32 cellular contexts compared by ENCODE assay signal in the genomic region with DNA sequence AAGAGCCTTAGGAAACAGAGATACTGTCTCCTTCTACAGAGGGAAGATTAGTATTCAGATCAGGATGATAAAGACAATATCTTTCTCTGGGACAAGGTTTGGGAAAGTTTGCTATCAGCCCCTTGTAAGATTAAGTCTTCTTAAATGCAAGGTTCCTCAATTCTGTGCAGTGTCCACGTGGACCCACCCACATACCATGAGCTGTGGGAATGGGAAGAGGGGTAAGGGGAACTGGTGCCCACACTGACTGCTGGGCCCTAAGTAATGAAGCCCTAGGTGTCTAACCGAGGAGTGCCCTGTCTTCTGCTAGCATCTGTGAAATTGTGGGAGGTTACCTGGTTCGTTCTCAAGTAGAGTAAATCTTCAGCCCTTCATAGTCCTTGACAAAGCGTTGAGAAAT. TPM values are rescaled to one million over a fixed set of nuclear protein-coding genes. Genes with fewer than 3 reads are reported as not detected.
"Had no signal": no experiment of that assay in that cellular context is flagged by ENCODE, and none has a peak within 500 bp of the region (broad histone marks: within the 10 kb centered on the region; RNA-seq: fewer than 3 reads in every experiment).

No MANE protein-coding gene starts in this region.

- H3K36me3 ChIP-seq: breast epithelium, heart right ventricle, ovary, prostate gland, suprapubic skin, tibial artery had no signal

- H3K27ac ChIP-seq: breast epithelium, foreskin keratinocyte, heart right ventricle, ovary, prostate gland, suprapubic skin, tibial artery had no signal

- H3K9me3 ChIP-seq: breast epithelium, heart right ventricle, ovary, prostate gland, suprapubic skin, tibial artery had no signal

- H3K4me1 Mint-ChIP-seq: activated CD4-positive, alpha-beta T cell treated with anti-CD3 and anti-CD28 coated beads, Interleukin-2, amount 10 ng/mL, durations not matched to agents 7 days and 5 days; central memory CD8-positive, alpha-beta T cell; T-helper 17 cell had no signal

- H3K27ac Mint-ChIP-seq: activated CD4-positive, alpha-beta T cell treated with anti-CD3 and anti-CD28 coated beads, Interleukin-2, amount 10 ng/mL, durations not matched to agents 7 days and 5 days; activated CD8-positive, alpha-beta T cell treated with anti-CD3 and anti-CD28 coated beads for 36 hours; activated naive CD4-positive, alpha-beta T cell treated with anti-CD3 and anti-CD28 coated beads, Interleukin-2, amount 50 U/mL, for 72 hours; activated T-helper 2 cell treated with anti-CD3 and anti-CD28 coated beads, Interferon-gamma antibody, Interleukin-2, Interleukin-4, amounts not matched to agents 10 μg/mL and 5 μg/mL and 100 μg/mL, durations not matched to agents 14 hours and 24 hours and 36 hours; dendritic cell treated with granulocyte-macrophage colony-stimulating factor and Interleukin-4, amounts not matched to agents 40 ng/mL and 50 ng/mL, for 4 days; endodermal cell; nephron; T-helper 17 cell; WTC11 had no signal

- H3K9me3 Mint-ChIP-seq: activated CD4-positive, alpha-beta T cell treated with anti-CD3 and anti-CD28 coated beads, Interleukin-2, amount 10 ng/mL, durations not matched to agents 7 days and 5 days; activated CD8-positive, alpha-beta T cell treated with anti-CD3 and anti-CD28 coated beads for 36 hours; activated naive CD4-positive, alpha-beta T cell treated with anti-CD3 and anti-CD28 coated beads, Interleukin-2, amount 50 U/mL, for 72 hours; activated T-cell treated with anti-CD3 and anti-CD28 coated beads, Interleukin-2, amount 50 U/mL, for 4 hours; activated T-helper 2 cell treated with anti-CD3 and anti-CD28 coated beads, Interferon-gamma antibody, Interleukin-2, Interleukin-4, amounts not matched to agents 10 μg/mL and 5 μg/mL and 100 μg/mL, durations not matched to agents 14 hours and 24 hours and 36 hours; central memory CD8-positive, alpha-beta T cell; dendritic cell treated with granulocyte-macrophage colony-stimulating factor and Interleukin-4, amounts not matched to agents 40 ng/mL and 50 ng/mL, for 4 days; endodermal cell; nephron; WTC11 had no signal

- H3K36me3 Mint-ChIP-seq: activated naive CD4-positive, alpha-beta T cell treated with anti-CD3 and anti-CD28 coated beads, Interleukin-2, amount 50 U/mL, for 72 hours; WTC11 had no signal

- H3K27me3 ChIP-seq: ovary, tibial artery had no signal

- ATAC-seq: activated CD8-positive, alpha-beta T cell treated with anti-CD3 and anti-CD28 coated beads for 36 hours; activated naive CD4-positive, alpha-beta T cell treated with anti-CD3 and anti-CD28 coated beads, Interleukin-2, amount 50 U/mL, for 72 hours; activated T-cell treated with anti-CD3 and anti-CD28 coated beads, Interleukin-2, amount 50 U/mL, for 4 hours; esophagus mucosa; foreskin keratinocyte; heart right ventricle; T-helper 17 cell; WTC11 had no signal

- DNase-seq: activated CD4-positive, alpha-beta T cell treated with anti-CD3 and anti-CD28 coated beads for 1 hour; activated CD4-positive, alpha-beta T cell treated with anti-CD3 and anti-CD28 coated beads, Interleukin-2, amount 10 ng/mL, durations not matched to agents 7 days and 5 days; activated CD8-positive, alpha-beta T cell treated with anti-CD3 and anti-CD28 coated beads for 36 hours; activated naive CD4-positive, alpha-beta T cell; activated T-cell treated with anti-CD3 and anti-CD28 coated beads, Interleukin-2, amount 50 U/mL, for 4 hours; endodermal cell; foreskin keratinocyte; heart right ventricle; ovary; retina; stimulated activated CD4-positive, alpha-beta T cell treated with anti-CD3 and anti-CD28 coated beads, Interleukin-1b, Interleukin-23, amount 100 ng/mL, for 48 hours; stimulated activated naive CD4-positive, alpha-beta T cell; SW 1271; T-helper 17 cell; T1000; tibial artery had no signal

- H3K4me2 ChIP-seq: smooth muscle cell had no signal

- H3K4me3 Mint-ChIP-seq: activated CD4-positive, alpha-beta T cell treated with anti-CD3 and anti-CD28 coated beads, Interleukin-2, amount 10 ng/mL, durations not matched to agents 7 days and 5 days; activated CD8-positive, alpha-beta T cell treated with anti-CD3 and anti-CD28 coated beads for 36 hours; activated T-cell treated with anti-CD3 and anti-CD28 coated beads, Interleukin-2, amount 50 U/mL, for 4 hours; central memory CD8-positive, alpha-beta T cell; dendritic cell treated with granulocyte-macrophage colony-stimulating factor and Interleukin-4, amounts not matched to agents 40 ng/mL and 50 ng/mL, for 4 days; endodermal cell; nephron; T-helper 17 cell; WTC11 had no signal

- H3K4me1 ChIP-seq: breast epithelium, foreskin keratinocyte, prostate gland, suprapubic skin, tibial artery had no signal

- H3K4me3 ChIP-seq: breast epithelium, heart right ventricle, ovary, prostate gland, smooth muscle cell, suprapubic skin, tibial artery had no signal

RNA-seq across cellular contexts. Expression of a gene that starts 5.8 kb away (rescaled TPM):
- total RNA-seq: activated CD4-positive, alpha-beta T cell treated with anti-CD3 and anti-CD28 coated beads, Interleukin-2, amount 10 ng/mL, durations not matched to agents 7 days and 5 days; activated CD8-positive, alpha-beta T cell treated with anti-CD3 and anti-CD28 coated beads for 36 hours; activated naive CD4-positive, alpha-beta T cell treated with anti-CD3 and anti-CD28 coated beads, Interleukin-2, amount 50 U/mL, for 72 hours; activated T-cell treated with anti-CD3 and anti-CD28 coated beads, Interleukin-2, amount 50 U/mL, for 4 hours; activated T-helper 2 cell treated with anti-CD3 and anti-CD28 coated beads, Interferon-gamma antibody, Interleukin-2, Interleukin-4, amounts not matched to agents 10 μg/mL and 5 μg/mL and 100 μg/mL, durations not matched to agents 14 hours and 24 hours and 36 hours; breast epithelium; esophagus mucosa; foreskin keratinocyte; glomerular endothelial cell; heart right ventricle; kidney epithelial cell; lung microvascular endothelial cell; mucosa of gallbladder; prostate gland; smooth muscle cell; suprapubic skin; T-helper 17 cell; urinary bladder; WTC11 had no signal
- polyA plus RNA-seq: foreskin keratinocyte, heart right ventricle, ovary, smooth muscle cell had no signal

RNA-seq across cellular contexts. Expression of a gene that starts 20.1 kb away (rescaled TPM):
- total RNA-seq: activated CD4-positive, alpha-beta T cell treated with anti-CD3 and anti-CD28 coated beads, Interleukin-2, amount 10 ng/mL, durations not matched to agents 7 days and 5 days; activated CD8-positive, alpha-beta T cell treated with anti-CD3 and anti-CD28 coated beads for 36 hours; activated naive CD4-positive, alpha-beta T cell treated with anti-CD3 and anti-CD28 coated beads, Interleukin-2, amount 50 U/mL, for 72 hours; activated T-helper 2 cell treated with anti-CD3 and anti-CD28 coated beads, Interferon-gamma antibody, Interleukin-2, Interleukin-4, amounts not matched to agents 10 μg/mL and 5 μg/mL and 100 μg/mL, durations not matched to agents 14 hours and 24 hours and 36 hours had no signal

RNA-seq across cellular contexts. Expression of a gene that starts 56.8 kb away (rescaled TPM):
- total RNA-seq: foreskin keratinocyte, smooth muscle cell had no signal
- polyA plus RNA-seq: foreskin keratinocyte, smooth muscle cell had no signal
